Comparison of ENCODE assay signal across 11 cellular contexts in the genomic region with DNA sequence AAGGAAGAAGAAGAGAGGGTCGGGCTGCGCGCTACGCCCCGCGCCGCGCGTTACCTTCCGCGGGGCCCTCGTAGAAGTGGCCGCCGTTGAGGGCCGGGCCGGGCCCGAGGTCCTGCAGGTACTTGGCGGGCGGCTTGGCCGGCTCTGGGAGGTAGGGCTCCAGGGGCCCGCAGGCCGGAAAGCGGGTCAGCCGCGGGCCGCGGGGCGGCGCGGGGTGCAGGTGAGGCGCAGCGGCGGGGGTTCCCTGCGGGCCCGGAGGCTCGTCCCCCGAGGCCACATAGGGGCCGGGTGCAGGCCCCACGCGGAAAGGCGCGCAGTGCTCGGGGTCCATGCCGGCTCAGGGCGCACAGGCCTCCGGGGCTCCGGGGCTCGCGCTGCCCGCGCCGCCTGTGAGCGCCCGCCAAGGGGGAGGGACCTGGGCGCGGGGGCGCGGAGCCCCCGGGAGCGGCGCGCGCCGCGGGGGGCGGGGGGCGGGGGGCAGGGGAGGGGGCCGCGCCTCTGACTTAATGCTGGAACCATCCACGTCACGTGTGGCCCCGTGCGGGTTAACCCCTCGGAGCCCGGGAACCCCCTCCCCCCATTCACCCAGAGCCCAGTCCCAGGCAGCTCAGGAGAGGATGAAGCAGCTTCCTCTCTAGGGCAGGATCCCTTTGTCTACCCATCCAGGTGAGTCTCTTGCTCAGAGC. TPM values are rescaled to one million over a fixed set of nuclear protein-coding genes. Genes with fewer than 3 reads are reported as not detected.
A peak's percentile ranks its signal among the peaks of the same experiment; 100 is the strongest.
DNase-seq lines count a peak whose midpoint lies in the region; ATAC-seq and TF ChIP-seq lines count a peak whose summit lies in the region.
"Had no signal": no experiment of that assay in that cellular context is flagged by ENCODE, and none has a peak within 500 bp of the region (broad histone marks: within the 10 kb centered on the region; RNA-seq: fewer than 3 reads in every experiment).

TSS of gene ALX3 (minus strand) at position 391 of the 686 bp plus-strand sequence. CDS start at position 331, 60 bp downstream.

- H3K4me1 ChIP-seq in heart right ventricle (peaks cover 0 to 33% (median 27%) of the 10 kb centered on the region in 9 donors), thoracic aorta (ENCODE audit: control insufficient read depth in 1 of 2, low read depth in 2 of 2) (peaks cover 8 to 16% of the 10 kb centered on the region in 2 donors)

- WGBS in heart right ventricle, 2 donors: 4 to 5% methylated on average over 35 to 75 of the region's 75 CpGs
- WGBS in lower leg skin, 2 donors: 6 to 10% methylated on average over 52 to 62 of the region's 75 CpGs

- H3K27ac ChIP-seq in heart right ventricle (no peak within 1 kb of the TSS), cingulate gyrus (ENCODE audit: low read depth, low read length) (peak within 1 kb of the TSS; percentile 10), thoracic aorta (peak within 1 kb of the TSS in 1 of 2 donors; percentile 28)
- H3K27ac ChIP-seq: brain microvascular endothelial cell had no signal

- intact Hi-C loops in heart right ventricle (cut with DNase I) (no loop called here), Right ventricle myocardium inferior (cut with DNase I) (no loop called here), lower leg skin (cut with DNase I; ENCODE audit: low total_unique reads) (no loop called here), head of caudate nucleus (cut with DNase I) (no loop called here)

- H3K36me3 ChIP-seq in heart right ventricle (no peaks in the 10 kb centered on the region), thoracic aorta (no peaks in the 10 kb centered on the region)
- H3K36me3 ChIP-seq: brain microvascular endothelial cell had no signal

- TF ChIP-seq CTCF in heart right ventricle (IDR thresholded peaks at IDR 0.05) (no peak), lower leg skin (IDR thresholded peaks at IDR 0.05) (no peak), thoracic aorta (IDR thresholded peaks at IDR 0.05) (no peak)

- ATAC-seq in heart right ventricle (peak in 4 of 8 donors; percentile 7 to 23 (median 12)), Right ventricle myocardium inferior (no peak), thoracic aorta (ENCODE audit: insufficient number of reproducible peaks, low FRiP score, low read depth) (no peak)

- peaks cover 35 to 92% (median 79%) of the 10 kb centered on the region in 7 donors for H3K27me3 ChIP-seq in heart right ventricle
- peaks cover 23% of the 10 kb centered on the region for H3K27me3 ChIP-seq in thoracic aorta (replicated peaks; ENCODE audit: insufficient read depth)

- H3K4me3 ChIP-seq in heart right ventricle: peak within 1 kb of the TSS in 9 of 10 donors; percentile 3 to 42 (median 29)
- peak within 1 kb of the TSS; percentile 2 for H3K4me3 ChIP-seq in lower leg skin (ENCODE audit: low read depth, poor library complexity, severe bottlenecking)
- H3K4me3 ChIP-seq in thoracic aorta: peak within 1 kb of the TSS; percentile 42

- H3K9me3 ChIP-seq in heart right ventricle (no peaks in the 10 kb centered on the region), thoracic aorta (no peaks in the 10 kb centered on the region)

- no peak for TF ChIP-seq POLR2A in lower leg skin (IDR thresholded peaks at IDR 0.05)

- no peak for DNase-seq in heart right ventricle
- no peak for DNase-seq in Right ventricle myocardium inferior (ENCODE audit: missing footprints)
- DNase-seq in lower leg skin (ENCODE audit: low spot score in 2 of 2): no peak
- DNase-seq in thoracic aorta (ENCODE audit: low spot score): no peak
- no peak for DNase-seq in foreskin melanocyte
- DNase-seq in SIG-M5 (lab: John Stamatoyannopoulos, UW): no peak
- no peak for DNase-seq in head of caudate nucleus
- DNase-seq: brain microvascular endothelial cell, C1 segment of cervical spinal cord had no signal

RNA-seq across cellular contexts. Expression of gene ALX3, which starts in this region (rescaled TPM):
- not detected for total RNA-seq in heart right ventricle
- under 1 TPM in 1 of 2 donors, not detected in 1; 0.04 TPM for polyA plus RNA-seq in heart right ventricle
- total RNA-seq in Right ventricle myocardium inferior: not detected
- total RNA-seq in lower leg skin: under 1 TPM in 1 of 4 donors, not detected in 3; 0.52 TPM
- not detected for total RNA-seq in thoracic aorta
- total RNA-seq: activated CD8-positive, alpha-beta memory T cell treated with anti-CD3 and anti-CD28 coated beads for 36 hours had no signal
